1 cellular context compared by ENCODE assay signal in genomic region chr9:70355801-70356200, GRCh38.
TF ChIP-seq lines count a peak whose summit lies in the region.

No MANE protein-coding gene starts in this region.

TF ChIP-seq in WTC11, 78 proteins besides CTCF, POLR2A, EP300 and RAD21 (continued from another document):
- TF ChIP-seq STAT6 (CRISPR knock-in tag; conservative IDR thresholded peaks at IDR 0.05; ENCODE audit: low read depth) (no peak), ZNF532 (CRISPR knock-in tag; IDR thresholded peaks at IDR 0.05; ENCODE audit: borderline replicate concordance) (no peak), EMX1 (CRISPR knock-in tag; IDR thresholded peaks at IDR 0.05) (no peak), ATF3 (CRISPR knock-in tag; conservative IDR thresholded peaks at IDR 0.05) (no peak), ATF2 (CRISPR knock-in tag; IDR thresholded peaks at IDR 0.05; ENCODE audit: borderline replicate concordance, low read depth) (no peak), SMAD3 (CRISPR knock-in tag; IDR thresholded peaks at IDR 0.05; ENCODE audit: borderline replicate concordance) (no peak)
- TF ChIP-seq, protein P1, sequence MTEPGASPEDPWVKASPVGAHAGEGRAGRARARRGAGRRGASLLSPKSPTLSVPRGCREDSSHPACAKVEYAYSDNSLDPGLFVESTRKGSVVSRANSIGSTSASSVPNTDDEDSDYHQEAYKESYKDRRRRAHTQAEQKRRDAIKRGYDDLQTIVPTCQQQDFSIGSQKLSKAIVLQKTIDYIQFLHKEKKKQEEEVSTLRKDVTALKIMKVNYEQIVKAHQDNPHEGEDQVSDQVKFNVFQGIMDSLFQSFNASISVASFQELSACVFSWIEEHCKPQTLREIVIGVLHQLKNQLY (CRISPR knock-in tag; IDR thresholded peaks at IDR 0.05), result no peak
- TF ChIP-seq, protein P2, sequence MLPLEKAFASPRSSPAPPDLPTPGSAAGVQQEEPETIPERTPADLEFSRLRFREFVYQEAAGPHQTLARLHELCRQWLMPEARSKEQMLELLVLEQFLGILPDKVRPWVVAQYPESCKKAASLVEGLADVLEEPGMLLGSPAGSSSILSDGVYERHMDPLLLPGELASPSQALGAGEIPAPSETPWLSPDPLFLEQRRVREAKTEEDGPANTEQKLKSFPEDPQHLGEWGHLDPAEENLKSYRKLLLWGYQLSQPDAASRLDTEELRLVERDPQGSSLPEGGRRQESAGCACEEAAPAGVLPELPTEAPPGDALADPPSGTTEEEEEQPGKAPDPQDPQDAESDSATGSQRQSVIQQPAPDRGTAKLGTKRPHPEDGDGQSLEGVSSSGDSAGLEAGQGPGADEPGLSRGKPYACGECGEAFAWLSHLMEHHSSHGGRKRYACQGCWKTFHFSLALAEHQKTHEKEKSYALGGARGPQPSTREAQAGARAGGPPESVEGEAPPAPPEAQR (CRISPR knock-in tag; IDR thresholded peaks at IDR 0.05), result no peak
